Comparison of ENCODE assay signal across 11 cellular contexts in genomic region chr1:209386156-209386555, GRCh38.
DNase-seq lines count a peak whose midpoint lies in the region; ATAC-seq, FAIRE-seq and TF ChIP-seq lines count a peak whose summit lies in the region.
"Had no signal": no experiment of that assay in that cellular context is flagged by ENCODE, and none has a peak within 500 bp of the region (broad histone marks: within the 10 kb centered on the region; RNA-seq: fewer than 3 reads in every experiment).

No MANE protein-coding gene starts in this region.

- H3K79me2 ChIP-seq in PC-9 (ENCODE audit: low read depth), result no peaks in the 10 kb centered on the region
- H3K79me2 ChIP-seq in H1 (ENCODE audit: control insufficient read depth in 1 of 2, insufficient read depth in 2 of 2, low read length in 2 of 2), result no peaks in the 10 kb centered on the region
- H3K79me2 ChIP-seq in mesendoderm (ENCODE audit: control insufficient read depth, insufficient read depth, low read length), result no peaks in the 10 kb centered on the region

- H3K23me2 ChIP-seq in H1 (ENCODE audit: low read depth, low read length), result no peaks in the 10 kb centered on the region

- FAIRE-seq in H1 (lab: Jason Lieb, UNC), result peak; percentile 13
- FAIRE-seq: H54 had no signal

- H3K27ac ChIP-seq in PC-9 (peak overlapping the region; percentile 96; the same call in 1 of the 2 replicates), H1 (ENCODE audit: low read depth, low read length) (no peak overlapping the region), mesendoderm (ENCODE audit: low read depth, low read length) (peak overlapping the region; percentile 30), right atrium auricular region (no peak overlapping the region)

- H3K4me2 ChIP-seq in PC-9 (no peak overlapping the region), H1 (ENCODE audit: insufficient read depth in 1 of 2, low read depth in 2 of 2, low read length in 2 of 2) (no peak overlapping the region), mesendoderm (ENCODE audit: low read length) (no peak overlapping the region)

- H3K23ac ChIP-seq in H1 (ENCODE audit: insufficient read length) (no peak overlapping the region), mesendoderm (ENCODE audit: low read length) (no peak overlapping the region)

- WGBS in H1 (ENCODE audit: extremely low coverage in 1 of 2, insufficient coverage in 1 of 2, insufficient read length in 1 of 2, insufficient replicate concordance in 2 of 2, low coverage in 1 of 2, low lambda C conversion rate in 2 of 2, missing lambda C conversion rate in 1 of 2), 2 experiments, result 87% methylated on average over 2 of the region's 2 CpGs; no CpG with 5 or more reads in 1 of the 2 experiments
- WGBS in mesendoderm (ENCODE audit: extremely low coverage, insufficient coverage, low lambda C conversion rate), result no CpG with 5 or more reads among the region's 2 CpGs

- H4K5ac ChIP-seq in H1 (ENCODE audit: insufficient read length, low read depth, low read length), result no peak overlapping the region
- H4K5ac ChIP-seq in mesendoderm (ENCODE audit: low read length), result no peak overlapping the region

- H4K91ac ChIP-seq in H1 (replicated peaks; ENCODE audit: insufficient read length, low read length), result no peak overlapping the region

- POLR2A ChIA-PET in PC-9 (lab: Charles Lee; ENCODE audit: unreplicated experiment), result no interaction called here
- POLR2A ChIA-PET in H1 (lab: Charles Lee; ENCODE audit: partially characterized antibody), result no interaction called here

- H3K9me2 ChIP-seq in PC-9 (ENCODE audit: insufficient read depth), result no peaks in the 10 kb centered on the region

- no peak overlapping the region for H3K14ac ChIP-seq in H1 (ENCODE audit: insufficient read length)

- peaks cover 90% of the 10 kb centered on the region for H3K4me1 ChIP-seq in PC-9 (replicated peaks; ENCODE audit: insufficient read depth)
- H3K4me1 ChIP-seq in H1 (replicated peaks in 1 of 4; ENCODE audit: control insufficient read depth in 3 of 4, insufficient read depth in 4 of 4, low read length in 3 of 4), result peaks cover 3 to 18% (median 13%) of the 10 kb centered on the region in 4 experiments; a peak in 4 of 7 replicates
- peaks cover 16% of the 10 kb centered on the region for H3K4me1 ChIP-seq in mesendoderm (ENCODE audit: control insufficient read depth, low read depth, low read length)
- no peaks in the 10 kb centered on the region for H3K4me1 ChIP-seq in right atrium auricular region

- H2BK12ac ChIP-seq in H1 (ENCODE audit: low read depth, low read length), result no peak overlapping the region

- H3K56ac ChIP-seq in H1 (replicated peaks; ENCODE audit: insufficient read length, low read depth, low read length) (no peak overlapping the region), mesendoderm (ENCODE audit: low read length) (no peak overlapping the region)

- H3F3A ChIP-seq in PC-9 (ENCODE audit: insufficient read depth, low read depth), result peaks cover 50% of the 10 kb centered on the region

- H4K8ac ChIP-seq in H1 (ENCODE audit: extremely low read depth, insufficient read depth, low read length) (no peak overlapping the region), mesendoderm (ENCODE audit: low read depth, low read length) (no peak overlapping the region)

- DNase-seq in PC-9, result no peak
- DNase-seq in H1 (ENCODE audit: low read depth in 1 of 2, low spot score in 2 of 2), result no peak
- DNase-seq in mesendoderm, result no peak
- DNase-seq in C1 segment of cervical spinal cord (lab: John Stamatoyannopoulos, UW), result no peak
- no peak for DNase-seq in right atrium auricular region (ENCODE audit: low spot score)
- DNase-seq in 8988T, result no peak
- DNase-seq: CD8-positive, alpha-beta memory T cell; DMS53; GF-D8 had no signal

- H2BK120ac ChIP-seq in H1 (replicated peaks; ENCODE audit: low read depth, low read length) (no peak overlapping the region), mesendoderm (ENCODE audit: low read depth, low read length) (peak overlapping the region; percentile 86)

- no peak overlapping the region for H2BK20ac ChIP-seq in H1 (ENCODE audit: low read length)

- no peaks in the 10 kb centered on the region for H3K27me3 ChIP-seq in PC-9 (ENCODE audit: insufficient read depth, low read depth)
- no peaks in the 10 kb centered on the region for H3K27me3 ChIP-seq in H1 (replicated peaks in 1 of 4; ENCODE audit: control insufficient read depth in 3 of 4, extremely low read depth in 1 of 4, insufficient read depth in 3 of 4, low read length in 3 of 4)
- H3K27me3 ChIP-seq in mesendoderm (ENCODE audit: insufficient read depth, low read length, poor library complexity), result no peaks in the 10 kb centered on the region
- H3K27me3 ChIP-seq in right atrium auricular region, result no peaks in the 10 kb centered on the region

- TF ChIP-seq RAD21 in H1 (IDR thresholded peaks at IDR 0.05 in 1 of 2, conservative IDR thresholded peaks at IDR 0.05 in 1 of 2; ENCODE audit: low read depth in 2 of 2, low read length in 2 of 2), result no peak

- H3K4me3 ChIP-seq in PC-9, result no peak overlapping the region
- H3K4me3 ChIP-seq in H1 (ENCODE audit: extremely low read depth in 1 of 4, insufficient read depth in 2 of 4, low read depth in 3 of 4, low read length in 4 of 4), result no peak overlapping the region
- H3K4me3 ChIP-seq in mesendoderm (ENCODE audit: low read length), result no peak overlapping the region
- H3K4me3 ChIP-seq in right atrium auricular region, result no peak overlapping the region

- no peaks in the 10 kb centered on the region for H3K79me1 ChIP-seq in H1 (ENCODE audit: low read depth, low read length)
- no peaks in the 10 kb centered on the region for H3K79me1 ChIP-seq in mesendoderm (ENCODE audit: low read length)

- no peak for TF ChIP-seq POLR2A in H1 (IDR thresholded peaks at IDR 0.05; ENCODE audit: control extremely low read depth in 1 of 2, low read depth in 2 of 2, low read length in 2 of 2)

- peaks cover 11% of the 10 kb centered on the region; the same call in 1 of the 2 replicates for H3K9me3 ChIP-seq in PC-9 (ENCODE audit: insufficient read depth, low read depth)
- H3K9me3 ChIP-seq in H1 (ENCODE audit: insufficient read depth in 2 of 2, low read depth in 1 of 2, low read length in 1 of 2), result no peaks in the 10 kb centered on the region
- H3K9me3 ChIP-seq in right atrium auricular region, result no peaks in the 10 kb centered on the region

- H2BK5ac ChIP-seq in H1 (ENCODE audit: low read depth, low read length), result no peak overlapping the region
- peak overlapping the region; percentile 30 for H2BK5ac ChIP-seq in mesendoderm (ENCODE audit: low read length)

- CTCF ChIA-PET in PC-9 (lab: Charles Lee) (no interaction called here), H1 (lab: Charles Lee; ENCODE audit: partially characterized antibody) (interaction anchor here (0.7 to 3.6 kb wide), 4 partner anchors 10 to 292 kb away, joined by 3 to 19 read pairs (median 3); no protein-coding TSS in a partner anchor)

- H2BK15ac ChIP-seq in H1 (ENCODE audit: low read length) (no peak overlapping the region), mesendoderm (replicated peaks; ENCODE audit: low read depth) (peak overlapping the region; percentile 20)

- H2AK5ac ChIP-seq in H1 (ENCODE audit: low read depth, low read length) (no peak overlapping the region), mesendoderm (ENCODE audit: low read length) (no peak overlapping the region)

- H2AFZ ChIP-seq in PC-9 (no peak overlapping the region), H1 (ENCODE audit: low read length) (no peak overlapping the region)

- H3K36me3 ChIP-seq in PC-9 (ENCODE audit: low read depth) (no peaks in the 10 kb centered on the region), H1 (ENCODE audit: control insufficient read depth in 2 of 4, insufficient read depth in 4 of 4, low read length in 3 of 4) (no peaks in the 10 kb centered on the region), mesendoderm (ENCODE audit: control insufficient read depth, insufficient read depth, low read length) (no peaks in the 10 kb centered on the region), right atrium auricular region (no peaks in the 10 kb centered on the region)

- ATAC-seq in GM21367 (IDR thresholded peaks at IDR 0.05; ENCODE audit: unreplicated experiment), result no peak

- TF ChIP-seq CTCF in PC-9 (conservative IDR thresholded peaks at IDR 0.05), result no peak
- no peak for TF ChIP-seq CTCF in H1 (IDR thresholded peaks at IDR 0.05; ENCODE audit: control extremely low read depth in 1 of 3, insufficient read depth in 1 of 3, low read depth in 1 of 3, low read length in 3 of 3)
- TF ChIP-seq CTCF in right atrium auricular region (IDR thresholded peaks at IDR 0.05), result no peak

- TF ChIP-seq EP300 in H1 (IDR thresholded peaks at IDR 0.05; ENCODE audit: borderline replicate concordance in 1 of 2, low read depth in 2 of 2, low read length in 2 of 2), result no peak

- H4K20me1 ChIP-seq in PC-9 (ENCODE audit: insufficient read depth), result no peaks in the 10 kb centered on the region
- no peaks in the 10 kb centered on the region for H4K20me1 ChIP-seq in H1 (replicated peaks in 1 of 2; ENCODE audit: control insufficient read depth in 1 of 2, insufficient read depth in 2 of 2, low read length in 2 of 2)

- H3K9ac ChIP-seq in H1 (replicated peaks in 1 of 4; ENCODE audit: extremely low read depth in 1 of 4, low read depth in 3 of 4, low read length in 3 of 4) (no peak overlapping the region), mesendoderm (ENCODE audit: low read length) (no peak overlapping the region)

- H3K4ac ChIP-seq in H1 (replicated peaks; ENCODE audit: insufficient read length, low read depth, low read length), result no peak overlapping the region
- H3K4ac ChIP-seq in mesendoderm (ENCODE audit: low read depth, low read length), result peak overlapping the region; percentile 62

- intact Hi-C loops in PC-9 (cut with micrococcal nuclease; ENCODE audit: unreplicated experiment), result no loop called here

- BruUV-seq in PC-9 (replicated peaks; lab: Mats Ljungman, UMichigan), result no TSS peak

- H3K18ac ChIP-seq in H1 (ENCODE audit: extremely low read depth, low read length), result no peak overlapping the region
- peak overlapping the region; percentile 94 for H3K18ac ChIP-seq in mesendoderm (ENCODE audit: low read length)

TF ChIP-seq in H1, 55 proteins besides CTCF, POLR2A, EP300 and RAD21 (continues in another document):
- TF ChIP-seq RFX5 (IDR thresholded peaks at IDR 0.05; ENCODE audit: borderline replicate concordance, low read depth, low read length) (no peak), POLR2AphosphoS5 (IDR thresholded peaks at IDR 0.05; ENCODE audit: low read depth, low read length) (no peak), POU5F1 (IDR thresholded peaks at IDR 0.05; ENCODE audit: low read depth, low read length) (no peak), SP2 (IDR thresholded peaks at IDR 0.05; ENCODE audit: low read length) (no peak), SIRT6 (IDR thresholded peaks at IDR 0.05; ENCODE audit: low read length) (no peak)

Comparison
In these comparisons a context has a peak if more than half of its experiments do, and no peak if none do; other contexts are left out.
1. H3K27ac ChIP-seq: peak in PC-9 (single experiment) and mesendoderm (single experiment); none in H1 (single experiment) and right atrium auricular region (0 of 2).